Comparison of ENCODE assay signal across 28 cellular contexts in the genomic region with DNA sequence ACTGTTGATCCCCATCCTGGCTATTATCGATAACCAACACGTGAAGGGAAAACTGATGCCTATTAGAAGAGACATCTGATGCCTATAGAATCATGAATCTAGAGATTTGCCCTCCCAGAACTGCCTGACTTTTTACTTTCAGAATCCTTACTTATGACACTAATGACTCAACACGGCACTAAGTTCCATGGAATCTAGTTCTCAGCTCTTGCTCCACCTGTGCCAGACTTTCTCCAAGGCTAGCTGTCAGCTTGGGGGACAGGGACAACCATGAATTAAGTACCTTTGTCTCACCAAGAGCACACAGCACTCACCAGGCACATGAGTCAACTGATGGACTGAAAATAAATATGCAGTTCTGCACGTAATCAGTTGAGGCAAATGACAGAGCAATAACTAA.
DNase-seq lines count a peak whose midpoint lies in the region; ATAC-seq and TF ChIP-seq lines count a peak whose summit lies in the region.
"Had no signal": no experiment of that assay in that cellular context is flagged by ENCODE, and none has a peak within 500 bp of the region (broad histone marks: within the 10 kb centered on the region; RNA-seq: fewer than 3 reads in every experiment).

No MANE protein-coding gene starts in this region.

- H3K4me1 Mint-ChIP-seq in progenitor cell of endocrine pancreas (ENCODE audit: low read depth) = no peaks in the 10 kb centered on the region
- H3K4me1 Mint-ChIP-seq: activated CD8-positive, alpha-beta memory T cell treated with anti-CD3 and anti-CD28 coated beads, Interleukin-2, amount 10 ng/mL, durations not matched to agents 7 days and 5 days; CD8-positive, alpha-beta memory T cell had no signal

- H3K4me3 ChIP-seq in AG04449 (ENCODE audit: low read depth, low read length) = no peak overlapping the region
- peak overlapping the region; percentile 43 for H3K4me3 ChIP-seq in WI38 (ENCODE audit: low read depth, low read length)
- H3K4me3 ChIP-seq in foreskin fibroblast (ENCODE audit: low read depth in 1 of 2, low read length in 2 of 2) = no peak overlapping the region
- H3K4me3 ChIP-seq: breast epithelium, gastroesophageal sphincter, hepatocyte, K562, testis had no signal

- POLR2A ChIA-PET in AG04449 (lab: Yijun Ruan, JAX) = no interaction called here

- CTCF ChIA-PET in AG04449 (lab: Yijun Ruan, JAX) = no interaction called here

- TF ChIP-seq CTCF in AG04449 (IDR thresholded peaks at IDR 0.05; ENCODE audit: insufficient read depth, low read length, missing control alignments) (no peak), WI38 (IDR thresholded peaks at IDR 0.05; ENCODE audit: low read depth, low read length) (no peak), foreskin fibroblast (IDR thresholded peaks at IDR 0.05; ENCODE audit: low read depth, low read length) (no peak), progenitor cell of endocrine pancreas (IDR thresholded peaks at IDR 0.05; ENCODE audit: unreplicated experiment) (no peak)

- H3K27me3 Mint-ChIP-seq in progenitor cell of endocrine pancreas = peaks cover 3% of the 10 kb centered on the region

- H3K27ac Mint-ChIP-seq in progenitor cell of endocrine pancreas = no peak overlapping the region
- H3K27ac Mint-ChIP-seq: activated CD8-positive, alpha-beta memory T cell treated with anti-CD3 and anti-CD28 coated beads, Interleukin-2, amount 10 ng/mL, durations not matched to agents 7 days and 5 days; activated naive CD4-positive, alpha-beta T cell treated with anti-CD3 and anti-CD28 coated beads for 36 hours; CD8-positive, alpha-beta memory T cell; effector memory CD8-positive, alpha-beta T cell; memory B cell; naive thymus-derived CD4-positive, alpha-beta T cell had no signal

- H3K36me3 Mint-ChIP-seq in progenitor cell of endocrine pancreas (ENCODE audit: insufficient read depth) = no peaks in the 10 kb centered on the region
- H3K36me3 Mint-ChIP-seq: activated CD8-positive, alpha-beta memory T cell treated with anti-CD3 and anti-CD28 coated beads, Interleukin-2, amount 10 ng/mL, durations not matched to agents 7 days and 5 days; CD8-positive, alpha-beta memory T cell; memory B cell; naive thymus-derived CD4-positive, alpha-beta T cell had no signal

- no peak for ATAC-seq in HG03135 (IDR thresholded peaks at IDR 0.05; ENCODE audit: unreplicated experiment)
- ATAC-seq: activated CD8-positive, alpha-beta memory T cell treated with anti-CD3 and anti-CD28 coated beads, Interleukin-2, amount 10 ng/mL, durations not matched to agents 7 days and 5 days; effector memory CD8-positive, alpha-beta T cell; gastroesophageal sphincter; K562; left lobe of liver; naive thymus-derived CD4-positive, alpha-beta T cell; stimulated activated naive CD8-positive, alpha-beta T cell treated with anti-CD3 and anti-CD28 coated beads, Interleukin-15, Interleukin-2, amounts not matched to agents 100 U/mL and 50 U/mL, for 24 hours had no signal

- H3K9me3 Mint-ChIP-seq in progenitor cell of endocrine pancreas (ENCODE audit: low read depth) = no peaks in the 10 kb centered on the region
- H3K9me3 Mint-ChIP-seq: activated naive CD4-positive, alpha-beta T cell treated with anti-CD3 and anti-CD28 coated beads for 36 hours; CD8-positive, alpha-beta memory T cell; effector memory CD8-positive, alpha-beta T cell; memory B cell had no signal

- peak; percentile 3 for DNase-seq in AG04449 (ENCODE audit: low read depth, low spot score)
- DNase-seq in HT1080 (ENCODE audit: low read depth) = peak; percentile 16
- DNase-seq in foreskin fibroblast = peak; percentile 18 to 41
- no peak for DNase-seq in progenitor cell of endocrine pancreas (ENCODE audit: low spot score, unreplicated experiment)
- no peak for DNase-seq in NCI-H2227 treated with DMSO at 0.1 percent for 48 hours (lab: John Stamatoyannopoulos, UW)
- no peak for DNase-seq in activated CD8-positive, alpha-beta memory T cell treated with anti-CD3 and anti-CD28 coated beads, Interleukin-2, amount 50 U/mL, for 4 hours
- DNase-seq: activated CD8-positive, alpha-beta memory T cell treated with anti-CD3 and anti-CD28 coated beads, Interleukin-2, amount 10 ng/mL, durations not matched to agents 7 days and 5 days; activated naive CD4-positive, alpha-beta T cell treated with anti-CD3 and anti-CD28 coated beads for 36 hours; BE2C; CD8-positive, alpha-beta memory T cell; DMS 273 treated with DMSO at 0.1 percent for 48 hours; effector memory CD8-positive, alpha-beta T cell; MM.1S; naive thymus-derived CD4-positive, alpha-beta T cell; NCI-H446 treated with DMSO at 0.1 percent for 48 hours; nucleus accumbens; SHP77; stimulated activated naive CD8-positive, alpha-beta T cell treated with anti-CD3 and anti-CD28 coated beads, Interleukin-15, Interleukin-2, amounts not matched to agents 100 U/mL and 50 U/mL, for 24 hours; testis; WERI-Rb-1 had no signal

- H3K4me3 Mint-ChIP-seq in progenitor cell of endocrine pancreas (ENCODE audit: low read depth) = no peak overlapping the region
- H3K4me3 Mint-ChIP-seq: activated CD8-positive, alpha-beta memory T cell treated with anti-CD3 and anti-CD28 coated beads, Interleukin-2, amount 10 ng/mL, durations not matched to agents 7 days and 5 days; activated naive CD4-positive, alpha-beta T cell treated with anti-CD3 and anti-CD28 coated beads for 36 hours; CD8-positive, alpha-beta memory T cell; effector memory CD8-positive, alpha-beta T cell; memory B cell; naive thymus-derived CD4-positive, alpha-beta T cell had no signal

Comparison
In these comparisons a context has a peak if more than half of its experiments do, and no peak if none do; other contexts are left out.
1. DNase-seq: peak in AG04449 (single experiment), HT1080 (single experiment) and foreskin fibroblast (2 of 2); none in progenitor cell of endocrine pancreas (single experiment), NCI-H2227 treated with DMSO at 0.1 percent for 48 hours (single experiment) and activated CD8-positive, alpha-beta memory T cell treated with anti-CD3 and anti-CD28 coated beads, Interleukin-2, amount 50 U/mL, for 4 hours (single experiment).